ENCODE assay signal across 19 cellular contexts in genomic region chr4:61543976-61544375, GRCh38.
"Had no signal": no experiment of that assay in that cellular context is flagged by ENCODE, and none has a peak within 500 bp of the region (broad histone marks: within the 10 kb centered on the region; RNA-seq: fewer than 3 reads in every experiment).

No MANE protein-coding gene starts in this region.

- H3K4me3 ChIP-seq: hepatocyte, lung, pancreas, sigmoid colon, skin epidermis had no signal

- H3K4me1 ChIP-seq: pancreas, sigmoid colon had no signal

- ATAC-seq: left colon, left ventricle myocardium superior, pancreas had no signal

- H3K27ac Mint-ChIP-seq: naive B cell, nephron, progenitor cell of endocrine pancreas, type B pancreatic cell had no signal

- H3K4me1 Mint-ChIP-seq: naive B cell had no signal

- H3K36me3 ChIP-seq: pancreas, sigmoid colon had no signal

- H2AFZ ChIP-seq: hepatocyte had no signal

- FAIRE-seq: endometrium, urothelium cell line had no signal

- H3K9me3 ChIP-seq: pancreas, sigmoid colon had no signal

- H3K4me3 Mint-ChIP-seq: naive B cell, nephron, type B pancreatic cell had no signal

- H3K36me3 Mint-ChIP-seq: naive B cell, type B pancreatic cell had no signal

- H3K4me2 ChIP-seq: hepatocyte had no signal

- H3K79me2 ChIP-seq: hepatocyte had no signal

- H3K27me3 ChIP-seq: hepatocyte, pancreas, sigmoid colon had no signal

- H3K27ac ChIP-seq: hepatocyte, pancreas, sigmoid colon, skin epidermis had no signal

- DNase-seq: effector memory CD4-positive, alpha-beta T cell; foreskin melanocyte; head of caudate nucleus; left colon; left ventricle myocardium superior; mesendoderm; naive B cell; occipital lobe; pancreas; sigmoid colon; stimulated activated naive CD4-positive, alpha-beta T cell treated with Interleukin-2 at 50 U/mL for 16 hours had no signal
